22 cellular contexts compared by ENCODE assay signal in the genomic region with DNA sequence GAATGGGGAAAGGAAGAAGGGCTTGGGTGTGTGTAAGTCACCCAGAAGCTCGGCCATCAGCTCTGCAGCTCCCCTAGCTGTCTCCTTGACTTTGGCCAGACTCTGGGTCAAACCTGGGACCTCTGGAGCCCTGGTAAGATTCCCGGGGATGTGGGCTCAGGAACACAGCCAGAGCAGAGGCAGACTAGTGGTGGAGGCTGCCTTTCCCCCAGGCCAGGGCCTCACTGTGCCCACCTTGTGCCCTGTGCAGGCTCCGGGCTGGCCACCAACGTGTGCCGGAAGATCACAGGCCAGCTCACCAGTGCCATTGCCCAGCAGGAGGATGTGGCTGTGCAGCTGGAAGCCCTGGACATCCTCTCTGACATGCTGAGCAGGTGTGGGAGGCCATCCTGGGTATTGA. TPM values are rescaled to one million over a fixed set of nuclear protein-coding genes. Genes with fewer than 3 reads are reported as not detected.
"Had no signal": no experiment of that assay in that cellular context is flagged by ENCODE, and none has a peak within 500 bp of the region (broad histone marks: within the 10 kb centered on the region; RNA-seq: fewer than 3 reads in every experiment).

No MANE protein-coding gene starts in this region.

- H3K9me3 ChIP-seq: thoracic aorta had no signal

- H3K4me2 ChIP-seq: neural progenitor cell had no signal

- H3K27ac ChIP-seq: brain microvascular endothelial cell, neural progenitor cell, skin epidermis, thoracic aorta had no signal

- ATAC-seq: activated CD8-positive, alpha-beta memory T cell treated with anti-CD3 and anti-CD28 coated beads, Interleukin-2, amount 10 ng/mL, durations not matched to agents 7 days and 5 days; activated CD8-positive, alpha-beta T cell treated with anti-CD3 and anti-CD28 coated beads for 36 hours; activated naive CD4-positive, alpha-beta T cell treated with anti-CD3 and anti-CD28 coated beads, Interleukin-2, amount 50 U/mL, for 72 hours; naive thymus-derived CD4-positive, alpha-beta T cell; SK-N-SH treated with all-trans-retinoic acid at 6 μM for 48 hours; stimulated activated naive B cell treated with anti-CD40 and anti-IgM and Interleukin-4, amounts not matched to agents 10 μg/mL and 1 μg/mL and 100 μg/mL, for 72 hours had no signal

- DNase-seq: activated CD4-positive, alpha-beta T cell treated with anti-CD3 and anti-CD28 coated beads, Interleukin-2, amount 10 ng/mL, durations not matched to agents 7 days and 5 days; activated CD8-positive, alpha-beta memory T cell treated with anti-CD3 and anti-CD28 coated beads, Interleukin-2, amount 10 ng/mL, durations not matched to agents 7 days and 5 days; activated CD8-positive, alpha-beta T cell treated with anti-CD3 and anti-CD28 coated beads for 36 hours; activated T-cell treated with anti-CD3 and anti-CD28 coated beads for 4 hours; brain microvascular endothelial cell; effector CD4-positive, alpha-beta T cell; foreskin fibroblast; hypothalamus; naive thymus-derived CD4-positive, alpha-beta T cell; stimulated activated CD4-positive, alpha-beta T cell treated with anti-CD3 and anti-CD28 coated beads, Interleukin-15, amount 100 ng/mL, for 24 hours; stimulated activated CD8-positive, alpha-beta memory T cell treated with anti-CD3 and anti-CD28 coated beads, Interleukin-4, amount 100 ng/mL, for 48 hours; stimulated activated naive B cell treated with anti-CD40 and anti-IgM and Interleukin-4, amounts not matched to agents 10 μg/mL and 1 μg/mL and 100 μg/mL, for 72 hours had no signal

- H3K36me3 ChIP-seq: brain microvascular endothelial cell, neural progenitor cell had no signal

- FAIRE-seq: endometrium had no signal

- H3K27me3 ChIP-seq: brain microvascular endothelial cell, neural progenitor cell had no signal

- H3K9ac ChIP-seq: neural progenitor cell had no signal

- H2AFZ ChIP-seq: neural progenitor cell had no signal

- H3K4me3 ChIP-seq: lung, neural progenitor cell, skin epidermis, thoracic aorta had no signal

RNA-seq across cellular contexts. Expression of gene TMEM40, which starts 48.9 kb away (rescaled TPM):
- total RNA-seq: activated CD4-positive, alpha-beta T cell treated with anti-CD3 and anti-CD28 coated beads, Interleukin-2, amount 10 ng/mL, durations not matched to agents 7 days and 5 days; activated CD8-positive, alpha-beta memory T cell treated with anti-CD3 and anti-CD28 coated beads, Interleukin-2, amount 10 ng/mL, durations not matched to agents 7 days and 5 days; activated CD8-positive, alpha-beta T cell treated with anti-CD3 and anti-CD28 coated beads for 36 hours; activated naive CD4-positive, alpha-beta T cell treated with anti-CD3 and anti-CD28 coated beads, Interleukin-2, amount 50 U/mL, for 72 hours; activated T-helper 1 cell treated with anti-CD3 and anti-CD28 coated beads, Interleukin-12 subunit alpha, Interleukin-12 subunit beta, Interleukin-2, Interleukin-4 antibody, amounts not matched to agents 30 ng/mL and 10 ng/mL and 1 ng/mL, durations not matched to agents 14 hours and 24 hours and 36 hours; progenitor cell of endocrine pancreas; T-helper 2 cell treated with Interferon-gamma antibody and Interleukin-4, amounts not matched to agents 100 ng/mL and 5 ng/mL, for 36 hours; thoracic aorta had no signal
- polyA plus RNA-seq: naive thymus-derived CD4-positive, alpha-beta T cell had no signal
